In genomic region chr12:62817556-62818271, GRCh38 we compare ENCODE assay signal across 9 cellular contexts.
DNase-seq lines count a peak whose midpoint lies in the region; ATAC-seq and TF ChIP-seq lines count a peak whose summit lies in the region.
"Had no signal": no experiment of that assay in that cellular context is flagged by ENCODE, and none has a peak within 500 bp of the region (broad histone marks: within the 10 kb centered on the region; RNA-seq: fewer than 3 reads in every experiment).

No MANE protein-coding gene starts in this region.

- TF ChIP-seq CTCF in AG09319 (IDR thresholded peaks at IDR 0.05; ENCODE audit: low read depth, low read length): peak; percentile 23
- TF ChIP-seq CTCF in chondrocyte (IDR thresholded peaks at IDR 0.05): peak; percentile 51
- no peak for TF ChIP-seq CTCF in foreskin keratinocyte (conservative IDR thresholded peaks at IDR 0.05)

- H3K4me1 Mint-ChIP-seq in chondrocyte (ENCODE audit: low read depth): peaks cover 27% of the 10 kb centered on the region

- no peak for ATAC-seq in GM21390 (IDR thresholded peaks at IDR 0.05; ENCODE audit: unreplicated experiment)
- ATAC-seq in foreskin keratinocyte: no peak
- ATAC-seq: activated naive CD4-positive, alpha-beta T cell treated with anti-CD3 and anti-CD28 coated beads, Interleukin-2, amount 50 U/mL, for 72 hours had no signal

- no peaks in the 10 kb centered on the region for H3K4me1 ChIP-seq in foreskin keratinocyte

- H3K27me3 ChIP-seq in foreskin keratinocyte: peaks cover 37% of the 10 kb centered on the region

- H3K9me3 Mint-ChIP-seq in chondrocyte (ENCODE audit: low read depth): no peaks in the 10 kb centered on the region

- no peak overlapping the region for H3K27ac ChIP-seq in foreskin keratinocyte

- peaks cover 2% of the 10 kb centered on the region for H3K36me3 Mint-ChIP-seq in chondrocyte (ENCODE audit: low read depth)
- H3K36me3 Mint-ChIP-seq: activated naive CD4-positive, alpha-beta T cell treated with anti-CD3 and anti-CD28 coated beads, Interleukin-2, amount 50 U/mL, for 72 hours had no signal

- peak overlapping the region; percentile 88 for H3K27ac Mint-ChIP-seq in chondrocyte (ENCODE audit: unreplicated experiment)
- H3K27ac Mint-ChIP-seq: activated naive CD4-positive, alpha-beta T cell treated with anti-CD3 and anti-CD28 coated beads, Interleukin-2, amount 50 U/mL, for 72 hours had no signal

- no peaks in the 10 kb centered on the region for H3K27me3 Mint-ChIP-seq in chondrocyte (ENCODE audit: low read depth)

- DNase-seq in AG09319 (ENCODE audit: extremely low read depth, low read depth) (no peak), NCI-H146 treated with DMSO at 0.1 percent for 48 hours (lab: John Stamatoyannopoulos, UW; ENCODE audit: unreplicated experiment) (peak; percentile 15), chondrocyte (ENCODE audit: low spot score) (no peak), myocyte (ENCODE audit: low read depth) (peak; percentile 62), NCI-H1092 treated with DMSO at 0.1 percent for 48 hours (lab: John Stamatoyannopoulos, UW) (no peak), foreskin keratinocyte (no peak), T-helper 1 cell (no peak)

- H3K4me3 Mint-ChIP-seq in chondrocyte (ENCODE audit: unreplicated experiment): peak overlapping the region; percentile 49

Comparison
In these comparisons a context has a peak if more than half of its experiments do, and no peak if none do; other contexts are left out.
1. DNase-seq: peak in NCI-H146 treated with DMSO at 0.1 percent for 48 hours (single experiment) and myocyte (single experiment); none in AG09319 (single experiment), chondrocyte (single experiment), NCI-H1092 treated with DMSO at 0.1 percent for 48 hours (single experiment), foreskin keratinocyte (0 of 2) and T-helper 1 cell (0 of 5).